Comparison of ENCODE assay signal across 17 cellular contexts in the genomic region with DNA sequence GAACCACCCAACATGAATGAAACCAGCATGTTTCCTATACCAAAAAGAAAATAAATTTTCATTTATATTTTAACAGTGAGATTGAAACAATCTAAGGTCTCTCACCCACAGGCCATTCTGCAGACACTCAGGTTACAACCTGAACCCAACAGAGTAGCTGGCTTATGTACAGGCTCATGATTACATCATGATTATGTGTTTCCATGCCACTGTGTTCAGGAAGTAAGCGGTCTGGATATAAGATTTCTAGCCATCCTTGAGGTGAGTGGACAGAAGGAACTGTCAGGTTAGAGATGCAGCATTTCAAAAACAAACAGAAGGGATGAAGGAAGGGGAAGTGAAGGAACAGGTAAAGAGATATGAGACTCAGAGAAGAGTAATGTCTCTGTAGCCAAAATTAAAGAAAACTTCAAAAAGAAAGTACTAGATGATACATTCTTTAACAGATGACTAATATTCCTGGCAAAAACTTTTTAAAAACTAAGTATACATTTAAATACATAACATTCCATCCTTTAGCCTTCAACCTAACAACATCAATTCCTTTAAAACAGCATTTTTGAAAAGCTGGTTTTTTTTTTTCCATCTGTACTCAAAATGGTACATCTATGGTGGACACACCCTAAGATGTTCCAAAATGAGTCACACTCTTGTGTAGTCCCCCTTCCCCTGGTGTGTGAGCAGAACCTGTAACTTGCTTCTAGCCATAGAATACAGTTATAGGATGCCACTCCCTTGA.
DNase-seq lines count a peak whose midpoint lies in the region; ATAC-seq and TF ChIP-seq lines count a peak whose summit lies in the region.
"Had no signal": no experiment of that assay in that cellular context is flagged by ENCODE, and none has a peak within 500 bp of the region (broad histone marks: within the 10 kb centered on the region; RNA-seq: fewer than 3 reads in every experiment).

No MANE protein-coding gene starts in this region.

- no peaks in the 10 kb centered on the region for H3K4me1 Mint-ChIP-seq in stimulated activated memory B cell treated with anti-CD40 and anti-IgM and Interleukin-4, amounts not matched to agents 10 μg/mL and 1 μg/mL and 100 μg/mL, for 72 hours
- H3K4me1 Mint-ChIP-seq in natural killer cell treated with Interleukin-12 subunit alpha and Interleukin-12 subunit beta and Interleukin-15 and Interleukin-18, amount 100 ng/mL, for 72 hours (ENCODE audit: low read depth in 2 of 2): no peaks in the 10 kb centered on the region
- H3K4me1 Mint-ChIP-seq: CD4-positive, CD25-positive, alpha-beta regulatory T cell; memory B cell; stimulated activated naive CD8-positive, alpha-beta T cell treated with anti-CD3 and anti-CD28 coated beads, Interleukin-15, amount 100 ng/mL, for 72 hours had no signal

- no peak overlapping the region for H3K4me3 Mint-ChIP-seq in stimulated activated memory B cell treated with anti-CD40 and anti-IgM and Interleukin-4, amounts not matched to agents 10 μg/mL and 1 μg/mL and 100 μg/mL, for 72 hours
- no peak overlapping the region for H3K4me3 Mint-ChIP-seq in natural killer cell treated with Interleukin-12 subunit alpha and Interleukin-12 subunit beta and Interleukin-15 and Interleukin-18, amount 100 ng/mL, for 72 hours
- H3K4me3 Mint-ChIP-seq: activated naive CD4-positive, alpha-beta T cell treated with anti-CD3 and anti-CD28 coated beads for 36 hours; CD4-positive, CD25-positive, alpha-beta regulatory T cell; memory B cell; stimulated activated naive CD8-positive, alpha-beta T cell treated with anti-CD3 and anti-CD28 coated beads, Interleukin-15, amount 100 ng/mL, for 72 hours had no signal

- no peak for TF ChIP-seq CTCF in RWPE2 (IDR thresholded peaks at IDR 0.05; ENCODE audit: poor library complexity, severe bottlenecking)

- ATAC-seq in RWPE2 (ENCODE audit: low read depth) (peak; percentile 81), esophagus mucosa (peak; percentile 72), HG03520 (IDR thresholded peaks at IDR 0.05; ENCODE audit: unreplicated experiment) (no peak)
- ATAC-seq in stimulated activated memory B cell treated with anti-CD40 and anti-IgM and Interleukin-4, amounts not matched to agents 10 μg/mL and 1 μg/mL and 100 μg/mL, for 72 hours: no peak
- ATAC-seq in natural killer cell treated with Interleukin-12 subunit alpha and Interleukin-12 subunit beta and Interleukin-15 and Interleukin-18, amount 100 ng/mL, for 72 hours: no peak
- ATAC-seq: stimulated activated naive CD8-positive, alpha-beta T cell treated with anti-CD3 and anti-CD28 coated beads, Interleukin-15, amount 100 ng/mL, for 72 hours had no signal

- no peaks in the 10 kb centered on the region for H3K27me3 ChIP-seq in RWPE2 (ENCODE audit: insufficient read depth, poor library complexity, severe bottlenecking)

- no peaks in the 10 kb centered on the region for H3K9me3 ChIP-seq in RWPE2 (ENCODE audit: severe bottlenecking)

- H3K27ac ChIP-seq in RWPE2 (ENCODE audit: poor library complexity, severe bottlenecking): peak overlapping the region; percentile 90
- H3K27ac ChIP-seq: parathyroid adenoma had no signal

- DNase-seq in H4 (ENCODE audit: low spot score) (peak; percentile 87), RWPE2 (ENCODE audit: low spot score) (no peak), renal cortical epithelial cell (ENCODE audit: low read depth) (peak; percentile 39), Ammon's horn (ENCODE audit: low spot score) (no peak)
- no peak for DNase-seq in natural killer cell treated with Interleukin-12 subunit alpha and Interleukin-12 subunit beta and Interleukin-15 and Interleukin-18, amount 100 ng/mL, for 72 hours (ENCODE audit: low spot score)
- DNase-seq: activated CD8-positive, alpha-beta memory T cell treated with anti-CD3 and anti-CD28 coated beads for 24 hours; activated naive CD4-positive, alpha-beta T cell treated with anti-CD3 and anti-CD28 coated beads for 36 hours; CD4-positive, CD25-positive, alpha-beta regulatory T cell; RPMI8226; stimulated activated CD4-positive, alpha-beta T cell treated with anti-CD3 and anti-CD28 coated beads, Interleukin-2, amount 100 ng/mL, for 48 hours; stimulated activated naive CD8-positive, alpha-beta T cell treated with anti-CD3 and anti-CD28 coated beads, Interleukin-15, amount 100 ng/mL, for 72 hours; T1000 had no signal

- peaks cover 8% of the 10 kb centered on the region; the same call in 1 of the 2 replicates for H3K36me3 ChIP-seq in RWPE2 (ENCODE audit: low read depth)

- no peak overlapping the region for H3K27ac Mint-ChIP-seq in stimulated activated memory B cell treated with anti-CD40 and anti-IgM and Interleukin-4, amounts not matched to agents 10 μg/mL and 1 μg/mL and 100 μg/mL, for 72 hours
- H3K27ac Mint-ChIP-seq in natural killer cell treated with Interleukin-12 subunit alpha and Interleukin-12 subunit beta and Interleukin-15 and Interleukin-18, amount 100 ng/mL, for 72 hours: no peak overlapping the region
- H3K27ac Mint-ChIP-seq: activated naive CD4-positive, alpha-beta T cell treated with anti-CD3 and anti-CD28 coated beads for 36 hours; CD4-positive, CD25-positive, alpha-beta regulatory T cell; memory B cell; stimulated activated naive CD8-positive, alpha-beta T cell treated with anti-CD3 and anti-CD28 coated beads, Interleukin-15, amount 100 ng/mL, for 72 hours had no signal

- H3K9me3 Mint-ChIP-seq in stimulated activated memory B cell treated with anti-CD40 and anti-IgM and Interleukin-4, amounts not matched to agents 10 μg/mL and 1 μg/mL and 100 μg/mL, for 72 hours: peaks cover 4% of the 10 kb centered on the region
- H3K9me3 Mint-ChIP-seq in natural killer cell treated with Interleukin-12 subunit alpha and Interleukin-12 subunit beta and Interleukin-15 and Interleukin-18, amount 100 ng/mL, for 72 hours: peaks cover 3% of the 10 kb centered on the region

- no peaks in the 10 kb centered on the region for H3K27me3 Mint-ChIP-seq in stimulated activated memory B cell treated with anti-CD40 and anti-IgM and Interleukin-4, amounts not matched to agents 10 μg/mL and 1 μg/mL and 100 μg/mL, for 72 hours
- H3K27me3 Mint-ChIP-seq in natural killer cell treated with Interleukin-12 subunit alpha and Interleukin-12 subunit beta and Interleukin-15 and Interleukin-18, amount 100 ng/mL, for 72 hours: no peaks in the 10 kb centered on the region
- H3K27me3 Mint-ChIP-seq: CD4-positive, CD25-positive, alpha-beta regulatory T cell; memory B cell; stimulated activated naive CD8-positive, alpha-beta T cell treated with anti-CD3 and anti-CD28 coated beads, Interleukin-15, amount 100 ng/mL, for 72 hours had no signal

- no peaks in the 10 kb centered on the region for H3K36me3 Mint-ChIP-seq in stimulated activated memory B cell treated with anti-CD40 and anti-IgM and Interleukin-4, amounts not matched to agents 10 μg/mL and 1 μg/mL and 100 μg/mL, for 72 hours
- H3K36me3 Mint-ChIP-seq in natural killer cell treated with Interleukin-12 subunit alpha and Interleukin-12 subunit beta and Interleukin-15 and Interleukin-18, amount 100 ng/mL, for 72 hours: no peaks in the 10 kb centered on the region
- H3K36me3 Mint-ChIP-seq: CD4-positive, CD25-positive, alpha-beta regulatory T cell; memory B cell had no signal

- H3K4me3 ChIP-seq in RWPE2 (ENCODE audit: severe bottlenecking): no peak overlapping the region

- H3K4me1 ChIP-seq in RWPE2 (ENCODE audit: insufficient read depth, poor library complexity, severe bottlenecking): peaks cover 48% of the 10 kb centered on the region
- H3K4me1 ChIP-seq: parathyroid adenoma had no signal

Comparison
In these comparisons a context has a peak if more than half of its experiments do, and no peak if none do; other contexts are left out.
1. DNase-seq: peak in H4 (single experiment) and renal cortical epithelial cell (single experiment); none in RWPE2 (single experiment), Ammon's horn (single experiment) and natural killer cell treated with Interleukin-12 subunit alpha and Interleukin-12 subunit beta and Interleukin-15 and Interleukin-18, amount 100 ng/mL, for 72 hours (single experiment).
2. ATAC-seq: peak in RWPE2 (single experiment) and esophagus mucosa (single experiment); none in stimulated activated memory B cell treated with anti-CD40 and anti-IgM and Interleukin-4, amounts not matched to agents 10 μg/mL and 1 μg/mL and 100 μg/mL, for 72 hours (single experiment), natural killer cell treated with Interleukin-12 subunit alpha and Interleukin-12 subunit beta and Interleukin-15 and Interleukin-18, amount 100 ng/mL, for 72 hours (0 of 2) and HG03520 (single experiment).